8 cellular contexts compared by ENCODE assay signal in the genomic region with DNA sequence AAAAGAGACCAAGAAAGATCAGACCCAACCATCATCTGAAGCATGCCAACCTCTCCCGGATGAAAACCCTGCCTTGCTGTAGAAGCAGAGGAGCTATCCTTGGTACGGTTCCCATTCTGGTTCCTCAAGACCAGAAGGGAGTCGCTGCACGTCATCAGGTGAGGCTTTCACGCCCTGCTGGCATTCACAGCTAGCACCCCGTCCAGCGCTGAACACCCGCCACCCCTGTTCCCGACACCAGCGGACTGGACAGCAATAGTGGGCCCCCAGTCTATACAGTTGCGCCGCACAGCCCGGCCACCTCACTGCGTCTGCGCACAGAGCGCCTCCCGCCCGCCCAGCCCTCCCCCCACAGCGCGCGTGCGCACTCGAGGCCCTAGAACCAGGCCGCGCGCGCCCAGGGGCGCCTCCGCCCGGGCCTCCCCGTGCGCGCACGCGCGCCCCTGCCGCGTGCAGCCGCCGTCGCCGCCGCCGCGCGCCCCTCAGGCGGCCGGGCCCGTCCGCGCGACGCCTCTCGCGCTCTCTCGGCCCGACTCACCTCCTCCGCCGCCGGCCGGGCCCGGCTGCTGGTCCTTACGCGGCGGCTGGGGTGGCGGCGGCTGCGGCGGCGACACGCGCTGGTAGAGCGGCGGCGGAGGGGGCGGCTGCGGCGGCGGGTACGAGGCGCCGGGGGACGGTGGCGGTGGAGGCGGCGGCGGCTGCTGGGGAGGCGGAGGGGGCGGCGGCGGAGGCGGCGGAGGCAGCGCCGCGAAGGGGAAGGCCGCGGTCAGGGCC. TPM values are rescaled to one million over a fixed set of nuclear protein-coding genes. Genes with fewer than 3 reads are reported as not detected.
DNase-seq lines count a peak whose midpoint lies in the region; ATAC-seq and TF ChIP-seq lines count a peak whose summit lies in the region.

No MANE protein-coding gene starts in this region.

- peaks cover 13% of the 10 kb centered on the region for H3K27me3 Mint-ChIP-seq in endothelial cell (ENCODE audit: unreplicated experiment)
- no peaks in the 10 kb centered on the region for H3K27me3 Mint-ChIP-seq in mesothelial cell of epicardium (ENCODE audit: low read depth)

- peaks cover 17% of the 10 kb centered on the region for H3K36me3 ChIP-seq in GM06990 (ENCODE audit: control insufficient read depth, insufficient read depth, low read length)

- H3K36me3 Mint-ChIP-seq in endothelial cell (ENCODE audit: low read depth, unreplicated experiment) = peaks cover 42% of the 10 kb centered on the region
- peaks cover 35% of the 10 kb centered on the region for H3K36me3 Mint-ChIP-seq in mesothelial cell of epicardium

- H3K4me3 ChIP-seq in GM06990 (replicated peaks; ENCODE audit: low read depth, low read length) = peak overlapping the region; percentile 99

- peak; percentile 13 for ATAC-seq in HG03066 (IDR thresholded peaks at IDR 0.05; ENCODE audit: low read depth, unreplicated experiment)
- ATAC-seq in HG02938 (IDR thresholded peaks at IDR 0.05; ENCODE audit: unreplicated experiment) = no peak

- H3K27ac Mint-ChIP-seq in endothelial cell (ENCODE audit: unreplicated experiment) (peak overlapping the region; percentile 49), mesothelial cell of epicardium (peak overlapping the region; percentile 88)

- no peaks in the 10 kb centered on the region for H3K9me3 Mint-ChIP-seq in endothelial cell (ENCODE audit: unreplicated experiment)
- H3K9me3 Mint-ChIP-seq in mesothelial cell of epicardium = no peaks in the 10 kb centered on the region

- DNase-seq in GM06990 (ENCODE audit: extremely low read depth, insufficient read length) = peak; percentile 86
- DNase-seq in NCI-H82 (lab: John Stamatoyannopoulos, UW) = peak; percentile 81
- peak; percentile 80 for DNase-seq in activated CD8-positive, alpha-beta memory T cell treated with anti-CD3 and anti-CD28 coated beads, Interleukin-2, amount 50 U/mL, for 4 hours
- DNase-seq in endothelial cell (ENCODE audit: low spot score) = peak; percentile 76
- DNase-seq in mesothelial cell of epicardium (ENCODE audit: low spot score in 2 of 2, unreplicated experiment in 2 of 2) = peak; percentile 82 to 84
- peak; percentile 54 for DNase-seq in stimulated activated CD8-positive, alpha-beta memory T cell treated with anti-CD3 and anti-CD28 coated beads, Interleukin-15, amount 100 ng/mL, for 1 hour (ENCODE audit: low read depth)

- H3K4me1 Mint-ChIP-seq in endothelial cell (ENCODE audit: unreplicated experiment) (peaks cover 44% of the 10 kb centered on the region), mesothelial cell of epicardium (peaks cover 29% of the 10 kb centered on the region)

- TF ChIP-seq CTCF in GM06990 (IDR thresholded peaks at IDR 0.05; ENCODE audit: insufficient read depth, low read length, poor library complexity, severe bottlenecking) = no peak
- no peak for TF ChIP-seq CTCF in endothelial cell (IDR thresholded peaks at IDR 0.05; ENCODE audit: unreplicated experiment)
- TF ChIP-seq CTCF in mesothelial cell of epicardium (IDR thresholded peaks at IDR 0.05; ENCODE audit: unreplicated experiment) = no peak

- H3K4me3 Mint-ChIP-seq in endothelial cell (ENCODE audit: unreplicated experiment) = peak overlapping the region; percentile 98
- H3K4me3 Mint-ChIP-seq in mesothelial cell of epicardium = peak overlapping the region; percentile 79

- H3K27me3 ChIP-seq in GM06990 (replicated peaks; ENCODE audit: control insufficient read depth, insufficient read depth, low read length) = no peaks in the 10 kb centered on the region

RNA-seq across cellular contexts. Expression of a gene that starts 0.7 kb away (rescaled TPM):
- 322 TPM for total RNA-seq in endothelial cell (ENCODE audit: unreplicated experiment)
- 529 to 536 TPM (median 533 TPM) in 3 replicates for total RNA-seq in mesothelial cell of epicardium

RNA-seq across cellular contexts. Expression of a gene that starts 17.9 kb away (rescaled TPM):
- 0.26 TPM for total RNA-seq in endothelial cell (ENCODE audit: unreplicated experiment)
- 6.4 to 7.6 TPM (median 7.1 TPM) in 3 replicates for total RNA-seq in mesothelial cell of epicardium

RNA-seq across cellular contexts. Expression of a gene that starts 25.4 kb away (rescaled TPM):
- total RNA-seq in endothelial cell (ENCODE audit: unreplicated experiment) (202 TPM), mesothelial cell of epicardium (23.7 to 25.8 TPM (median 25.0 TPM) in 3 replicates)

RNA-seq across cellular contexts. Expression of a gene that starts 32.7 kb away (rescaled TPM):
- total RNA-seq in endothelial cell (ENCODE audit: unreplicated experiment) (56.3 TPM), mesothelial cell of epicardium (44.5 to 45.4 TPM (median 44.9 TPM) in 3 replicates)

RNA-seq across cellular contexts. Expression of a gene that starts 33.7 kb away (rescaled TPM):
- total RNA-seq in endothelial cell (ENCODE audit: unreplicated experiment) (139 TPM), mesothelial cell of epicardium (1.4 to 2.0 TPM (median 1.8 TPM) in 3 replicates)
